27 cellular contexts compared by ENCODE assay signal in genomic region chr6:165390475-165390874, GRCh38.
"Had no signal": no experiment of that assay in that cellular context is flagged by ENCODE, and none has a peak within 500 bp of the region (broad histone marks: within the 10 kb centered on the region; RNA-seq: fewer than 3 reads in every experiment).

No MANE protein-coding gene starts in this region.

- H3K9me2 ChIP-seq: SK-N-SH had no signal

- H3K9ac ChIP-seq: SK-N-SH had no signal

- FAIRE-seq: TTC549 had no signal

- H3K27me3 ChIP-seq: brain microvascular endothelial cell, SJSA1 had no signal

- ATAC-seq: activated CD4-positive, alpha-beta T cell treated with anti-CD3 and anti-CD28 coated beads for 36 hours; activated CD4-positive, CD25-positive, alpha-beta regulatory T cell treated with anti-CD3 and anti-CD28 coated beads, Interleukin-2, amount 50 U/mL, for 24 hours; activated CD8-positive, alpha-beta T cell treated with anti-CD3 and anti-CD28 coated beads, Interleukin-2, amount 10 ng/mL, durations not matched to agents 7 days and 5 days; activated naive CD4-positive, alpha-beta T cell treated with anti-CD3 and anti-CD28 coated beads, Interleukin-2, amount 50 U/mL, for 72 hours; Panc1 had no signal

- H3K27ac ChIP-seq: brain microvascular endothelial cell, SJSA1 had no signal

- H3K36me3 ChIP-seq: brain microvascular endothelial cell, SJSA1 had no signal

- H3K4me1 ChIP-seq: SJSA1 had no signal

- H3K4me3 ChIP-seq: SJSA1 had no signal

- H3K4me2 ChIP-seq: SK-N-SH had no signal

- DNase-seq: activated CD4-positive, alpha-beta T cell treated with anti-CD3 and anti-CD28 coated beads for 36 hours; activated CD4-positive, alpha-beta T cell treated with anti-CD3 and anti-CD28 coated beads, Interleukin-2, amount 10 ng/mL, durations not matched to agents 7 days and 5 days; activated CD4-positive, alpha-beta T cell treated with anti-CD3 and anti-CD28 coated beads, Interleukin-2, amount 50 U/mL, for 48 hours; activated CD8-positive, alpha-beta T cell treated with anti-CD3 and anti-CD28 coated beads, Interleukin-2, amount 10 ng/mL, durations not matched to agents 7 days and 5 days; activated gamma-delta T cell treated with Interleukin-2 at 50 U/mL for 16 hours; activated naive CD4-positive, alpha-beta T cell treated with anti-CD3 and anti-CD28 coated beads for 36 hours; activated T-cell treated with anti-CD3 and anti-CD28 coated beads, Interleukin-2, amount 50 U/mL, for 24 hours; anterior cingulate cortex; brain microvascular endothelial cell; central memory CD4-positive, alpha-beta T cell; NCI-H1048; NCI-H1105 treated with DMSO at 0.1 percent for 48 hours; NCI-H1436; NCI-H1694; NCI-H1930; NCI-H2081 treated with DMSO at 0.1 percent for 48 hours; NCI-H226; NCI-H446 treated with DMSO at 0.1 percent for 48 hours; NCI-H524 treated with DMSO at 0.1 percent for 48 hours; RPMI8226; SHP77 treated with DMSO at 0.1 percent for 48 hours; SK-N-SH had no signal

- H3K9me3 ChIP-seq: SJSA1, SK-N-SH had no signal
